8 cellular contexts compared by ENCODE assay signal in the genomic region with DNA sequence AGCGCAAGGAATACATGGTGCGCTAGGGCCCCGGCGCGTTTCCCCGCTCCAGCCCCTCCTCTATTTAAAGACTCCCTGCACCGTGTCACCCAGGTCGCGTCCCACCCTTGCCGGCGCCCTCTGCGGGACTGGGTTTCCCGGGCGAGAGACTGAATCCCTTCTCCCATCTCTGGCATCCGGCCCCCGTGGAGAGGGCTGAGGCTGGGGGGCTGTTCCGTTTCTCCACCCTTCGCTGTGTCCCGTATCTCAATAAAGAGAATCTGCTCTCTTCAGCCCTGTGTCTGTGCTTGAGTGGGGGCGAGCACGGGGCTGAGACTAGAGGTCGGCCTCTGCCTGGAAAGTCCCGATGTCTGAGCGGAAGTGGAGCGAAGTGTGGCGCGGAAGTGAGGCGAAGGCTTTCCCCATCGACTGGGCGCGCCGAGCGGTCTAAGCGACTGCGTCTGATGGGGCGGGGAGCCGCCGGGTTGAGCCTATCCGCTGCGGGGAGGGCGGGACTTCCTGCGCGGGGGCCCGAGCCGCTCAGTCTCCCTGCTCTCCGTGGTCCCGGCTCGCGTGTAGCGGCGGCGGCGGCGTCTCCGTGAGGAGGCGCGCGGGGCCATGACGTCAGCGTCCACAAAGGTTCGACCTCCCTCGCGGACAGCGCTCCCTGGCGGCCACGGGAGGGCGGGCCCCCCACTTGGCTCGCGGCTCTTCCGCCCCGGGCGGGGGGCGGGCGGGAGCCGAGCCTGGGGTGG. TPM values are rescaled to one million over a fixed set of nuclear protein-coding genes. Genes with fewer than 3 reads are reported as not detected.
DNase-seq lines count a peak whose midpoint lies in the region; ATAC-seq and TF ChIP-seq lines count a peak whose summit lies in the region.

No MANE protein-coding gene starts in this region.

- H3K4me1 ChIP-seq in adipocyte (ENCODE audit: control insufficient read depth, insufficient read depth, low read length) (peaks cover 58% of the 10 kb centered on the region), heart left ventricle (peaks cover 16 to 82% (median 58%) of the 10 kb centered on the region in 12 donors), upper lobe of right lung (peaks cover 51% of the 10 kb centered on the region)

- H3K79me2 ChIP-seq in SU-DHL-6 (ENCODE audit: insufficient read depth, low read length) = peaks cover 41% of the 10 kb centered on the region

- peak in 1 of 2 donors; percentile 68 for TF ChIP-seq POLR2A in heart left ventricle (IDR thresholded peaks at IDR 0.05)

- H3F3A ChIP-seq in SU-DHL-6 (ENCODE audit: insufficient read depth) = peaks cover 21% of the 10 kb centered on the region

- no peaks in the 10 kb centered on the region for H4K20me1 ChIP-seq in SU-DHL-6 (ENCODE audit: low read depth, low read length)

- H3K27me3 ChIP-seq in SU-DHL-6 (ENCODE audit: low read length) (no peaks in the 10 kb centered on the region), adipocyte (replicated peaks; ENCODE audit: control insufficient read depth, insufficient read depth, low read length) (no peaks in the 10 kb centered on the region), heart left ventricle (no peaks in the 10 kb centered on the region), upper lobe of right lung (no peaks in the 10 kb centered on the region)

- H3K9ac ChIP-seq in SU-DHL-6 (ENCODE audit: low read length) (peak overlapping the region; percentile 89), adipocyte (ENCODE audit: low read length) (peak overlapping the region; percentile 99)

- no peaks in the 10 kb centered on the region for H3K9me3 ChIP-seq in SU-DHL-6 (ENCODE audit: insufficient read depth, low read length)
- no peaks in the 10 kb centered on the region for H3K9me3 ChIP-seq in adipocyte (ENCODE audit: control insufficient read depth, low read length)
- H3K9me3 ChIP-seq in heart left ventricle = no peaks in the 10 kb centered on the region
- H3K9me3 ChIP-seq in upper lobe of right lung = no peaks in the 10 kb centered on the region

- TF ChIP-seq CTCF in GM12875 (IDR thresholded peaks at IDR 0.05; ENCODE audit: borderline replicate concordance, insufficient read depth, low read depth, low read length) = peak; percentile 80
- peak; percentile 28 for TF ChIP-seq CTCF in SU-DHL-6 (IDR thresholded peaks at IDR 0.05; ENCODE audit: insufficient read depth, low read length, poor library complexity, severe bottlenecking)
- peak; percentile 62 to 93 (median 84) for TF ChIP-seq CTCF in heart left ventricle (IDR thresholded peaks at IDR 0.05)
- TF ChIP-seq CTCF in upper lobe of right lung (IDR thresholded peaks at IDR 0.05) = peak; percentile 77

- H3K27ac ChIP-seq in SU-DHL-6 (ENCODE audit: low read depth, low read length) (peak overlapping the region; percentile 93), heart left ventricle (peak overlapping the region; percentile 89 to 99 (median 97)), upper lobe of right lung (peak overlapping the region; percentile 100)

- intact Hi-C loops in heart left ventricle (cut with DNase I) (loop anchor here in 2 of 10 donors (5.0 to 10.0 kb wide), 2 partner anchors 260 to 362 kb away; partner anchors contain the start of genes XAF1 (in 2 of the 2), C17orf100 (in 1 of the 2) and MED31 (in 1 of the 2)), posterior vena cava (cut with DNase I) (no loop called here), upper lobe of right lung (cut with DNase I) (no loop called here)

- WGBS in heart left ventricle, 4 donors = 1 to 2% (median 1%) methylated on average over 26 to 75 of the region's 75 CpGs

- DNase-seq in NCI-H1105 treated with DMSO at 0.1 percent for 48 hours (lab: John Stamatoyannopoulos, UW) = peak; percentile 95
- DNase-seq in adipocyte (ENCODE audit: low read depth) = peak; percentile 99
- DNase-seq in heart left ventricle = peak; percentile 97 to 99 (median 99)
- peak; percentile 100 for DNase-seq in posterior vena cava (ENCODE audit: low spot score)
- DNase-seq in upper lobe of right lung = peak; percentile 99

- no peak overlapping the region for H2AFZ ChIP-seq in SU-DHL-6 (ENCODE audit: low read depth, low read length, severe bottlenecking)

- H3K36me3 ChIP-seq in SU-DHL-6 (ENCODE audit: low read length) (no peaks in the 10 kb centered on the region), adipocyte (ENCODE audit: control insufficient read depth, insufficient read depth, low read length, severe bottlenecking) (peaks cover 3% of the 10 kb centered on the region), heart left ventricle (peaks cover 0 to 24% (median 10%) of the 10 kb centered on the region in 9 donors), upper lobe of right lung (peaks cover 17% of the 10 kb centered on the region)

- ATAC-seq in HG02759 (IDR thresholded peaks at IDR 0.05; ENCODE audit: unreplicated experiment) (peak; percentile 81), heart left ventricle (peak; percentile 85 to 92 (median 89)), upper lobe of right lung (peak; percentile 92)

- H3K4me2 ChIP-seq in SU-DHL-6 (ENCODE audit: low read depth, low read length, poor library complexity, severe bottlenecking) = peak overlapping the region; percentile 99

- H3K4me3 ChIP-seq in GM12875 (ENCODE audit: low read depth, low read length) (peak overlapping the region; percentile 78), SU-DHL-6 (ENCODE audit: insufficient read depth, low read length, poor library complexity, severe bottlenecking) (peak overlapping the region; percentile 96), adipocyte (ENCODE audit: low read length) (peak overlapping the region; percentile 98), heart left ventricle (peak overlapping the region; percentile 75 to 99 (median 91)), upper lobe of right lung (peak overlapping the region; percentile 94)

- H3K9me2 ChIP-seq in SU-DHL-6 (replicated peaks; ENCODE audit: insufficient read depth, low read length) = no peaks in the 10 kb centered on the region

RNA-seq across cellular contexts. Expression of gene RNASEK, which starts 2.0 kb away (rescaled TPM):
- total RNA-seq in heart left ventricle = 100 to 1,000 TPM; 149 to 255 (median 171) TPM
- 100 to 1,000 TPM; 290 to 387 TPM for polyA plus RNA-seq in heart left ventricle
- total RNA-seq in posterior vena cava = 100 to 1,000 TPM; 153 to 154 TPM
- 284 TPM for total RNA-seq in upper lobe of right lung

RNA-seq across cellular contexts. Expression of gene BCL6B, which starts 8.4 kb away (rescaled TPM):
- total RNA-seq in heart left ventricle = 10 to 100 TPM in 6 of 9 donors, 1 to 10 TPM in 3; 9.0 to 32.8 (median 14.9) TPM
- 10 to 100 TPM in 1 of 2 donors, 1 to 10 TPM in 1; 5.9 to 10.3 TPM for polyA plus RNA-seq in heart left ventricle
- total RNA-seq in posterior vena cava = 10 to 100 TPM; 21.2 to 29.7 TPM
- 42.6 TPM for total RNA-seq in upper lobe of right lung

RNA-seq across cellular contexts. Expression of gene ALOX12, which starts 18.6 kb away (rescaled TPM):
- under 1 TPM in 1 of 9 donors, not detected in 8; 0.44 TPM for total RNA-seq in heart left ventricle
- not detected for polyA plus RNA-seq in heart left ventricle
- total RNA-seq in posterior vena cava = under 1 TPM in 1 of 2 donors, not detected in 1; 0.14 TPM
- 0.17 TPM for total RNA-seq in upper lobe of right lung

RNA-seq across cellular contexts. Expression of gene SLC16A13, which starts 21.4 kb away (rescaled TPM):
- total RNA-seq in heart left ventricle (1 to 10 TPM in 8 of 9 donors, under 1 TPM in 1; 0.83 to 2.1 (median 1.1) TPM), posterior vena cava (1 to 10 TPM; 1.5 to 1.6 TPM), upper lobe of right lung (10.1 TPM)
- under 1 TPM; 0.87 to 0.95 TPM for polyA plus RNA-seq in heart left ventricle

RNA-seq across cellular contexts. Expression of gene SLC16A11, which starts 29.5 kb away (rescaled TPM):
- under 1 TPM in 8 of 9 donors, not detected in 1; 0.19 to 1.00 (median 0.79) TPM for total RNA-seq in heart left ventricle
- polyA plus RNA-seq in heart left ventricle = 1 to 10 TPM in 1 of 2 donors, under 1 TPM in 1; 0.68 to 1.4 TPM
- total RNA-seq in posterior vena cava = 1 to 10 TPM in 1 of 2 donors, under 1 TPM in 1; 0.52 to 1.3 TPM
- 6.8 TPM for total RNA-seq in upper lobe of right lung

Comparison
In these comparisons a context has a peak if more than half of its experiments do, and no peak if none do; other contexts are left out.
1. Peak in every context shown above with its lines: DNase-seq, ATAC-seq, H3K4me3 ChIP-seq and H3K27ac ChIP-seq.
2. CTCF ChIP-seq: peak in every context shown above with its lines; median percentile 84 in heart left ventricle; 80 in GM12875; 77 in upper lobe of right lung; 28 in SU-DHL-6.